ENCODE assay signal across 8 cellular contexts in genomic region chr13:49246850-49247721, GRCh38. TPM values are rescaled to one million over a fixed set of nuclear protein-coding genes. Genes with fewer than 3 reads are reported as not detected.
A peak's percentile ranks its signal among the peaks of the same experiment; 100 is the strongest.
DNase-seq lines count a peak whose midpoint lies in the region; ATAC-seq and TF ChIP-seq lines count a peak whose summit lies in the region.

No MANE protein-coding gene starts in this region.

- peak overlapping the region; percentile 99 for H3K4me2 ChIP-seq in parathyroid adenoma (ENCODE audit: low read length)

- H3K27me3 ChIP-seq in SJSA1 (replicated peaks) (no peaks in the 10 kb centered on the region), parathyroid adenoma (ENCODE audit: control insufficient read depth, insufficient read depth, low read length) (no peaks in the 10 kb centered on the region)

- H3K4me1 ChIP-seq in SJSA1 (replicated peaks) (peaks cover 6% of the 10 kb centered on the region), parathyroid adenoma (no peaks in the 10 kb centered on the region)

- no peaks in the 10 kb centered on the region for H3K9me3 ChIP-seq in SJSA1 (replicated peaks)
- H3K9me3 ChIP-seq in parathyroid adenoma (ENCODE audit: control insufficient read depth, low read length), result no peaks in the 10 kb centered on the region

- DNase-seq in SJSA1 (ENCODE audit: low read depth in 1 of 2, low spot score in 2 of 2) (no peak), fibroblast of pulmonary artery (ENCODE audit: low read depth) (no peak), mesenteric fat pad (ENCODE audit: low spot score) (no peak), NCI-H748 (lab: John Stamatoyannopoulos, UW; ENCODE audit: unreplicated experiment) (no peak), AG08396 (ENCODE audit: low spot score) (no peak)

- H3K27ac ChIP-seq in SJSA1, result peak overlapping the region; percentile 62; the same call in 1 of the 2 replicates
- peak overlapping the region; percentile 82 for H3K27ac ChIP-seq in parathyroid adenoma

- ATAC-seq in GM18867 (IDR thresholded peaks at IDR 0.05; ENCODE audit: unreplicated experiment) (peak; percentile 46), HG02678 (IDR thresholded peaks at IDR 0.05; ENCODE audit: unreplicated experiment) (peak; percentile 39)

- H3K36me3 ChIP-seq in SJSA1 (peaks cover 13% of the 10 kb centered on the region; the same call in 1 of the 2 replicates), parathyroid adenoma (ENCODE audit: control insufficient read depth, insufficient read depth, low read length) (no peaks in the 10 kb centered on the region)

- H3K79me2 ChIP-seq in parathyroid adenoma, result no peaks in the 10 kb centered on the region

- TF ChIP-seq CTCF in fibroblast of pulmonary artery (IDR thresholded peaks at IDR 0.05; ENCODE audit: low read length, missing control alignments), result no peak
- TF ChIP-seq CTCF in parathyroid adenoma (IDR thresholded peaks at IDR 0.05), result no peak

- H2AFZ ChIP-seq in parathyroid adenoma, result peak overlapping the region; percentile 93

- H3K4me3 ChIP-seq in SJSA1, result peak overlapping the region; percentile 70
- peak overlapping the region; percentile 82 for H3K4me3 ChIP-seq in fibroblast of pulmonary artery (replicated peaks; ENCODE audit: low read depth, low read length)
- H3K4me3 ChIP-seq in parathyroid adenoma (ENCODE audit: low read depth, low read length), result peak overlapping the region; percentile 94

- no peak overlapping the region for H3K9ac ChIP-seq in parathyroid adenoma

RNA-seq across cellular contexts. Expression of gene CDADC1, which starts 0.6 kb away (rescaled TPM):
- 4.6 and 9.2 TPM in 2 replicates for total RNA-seq in SJSA1 (2014; rRNA removed; shearing (Covaris generic))
- total RNA-seq in mesenteric fat pad, result 12.3 TPM

RNA-seq across cellular contexts. Expression of gene MLNR, which starts 26.9 kb away (rescaled TPM):
- total RNA-seq in SJSA1 (2014; rRNA removed; shearing (Covaris generic)), result not detected in 2 replicates
- not detected for total RNA-seq in mesenteric fat pad
